ENCODE assay signal across 10 cellular contexts in the genomic region with DNA sequence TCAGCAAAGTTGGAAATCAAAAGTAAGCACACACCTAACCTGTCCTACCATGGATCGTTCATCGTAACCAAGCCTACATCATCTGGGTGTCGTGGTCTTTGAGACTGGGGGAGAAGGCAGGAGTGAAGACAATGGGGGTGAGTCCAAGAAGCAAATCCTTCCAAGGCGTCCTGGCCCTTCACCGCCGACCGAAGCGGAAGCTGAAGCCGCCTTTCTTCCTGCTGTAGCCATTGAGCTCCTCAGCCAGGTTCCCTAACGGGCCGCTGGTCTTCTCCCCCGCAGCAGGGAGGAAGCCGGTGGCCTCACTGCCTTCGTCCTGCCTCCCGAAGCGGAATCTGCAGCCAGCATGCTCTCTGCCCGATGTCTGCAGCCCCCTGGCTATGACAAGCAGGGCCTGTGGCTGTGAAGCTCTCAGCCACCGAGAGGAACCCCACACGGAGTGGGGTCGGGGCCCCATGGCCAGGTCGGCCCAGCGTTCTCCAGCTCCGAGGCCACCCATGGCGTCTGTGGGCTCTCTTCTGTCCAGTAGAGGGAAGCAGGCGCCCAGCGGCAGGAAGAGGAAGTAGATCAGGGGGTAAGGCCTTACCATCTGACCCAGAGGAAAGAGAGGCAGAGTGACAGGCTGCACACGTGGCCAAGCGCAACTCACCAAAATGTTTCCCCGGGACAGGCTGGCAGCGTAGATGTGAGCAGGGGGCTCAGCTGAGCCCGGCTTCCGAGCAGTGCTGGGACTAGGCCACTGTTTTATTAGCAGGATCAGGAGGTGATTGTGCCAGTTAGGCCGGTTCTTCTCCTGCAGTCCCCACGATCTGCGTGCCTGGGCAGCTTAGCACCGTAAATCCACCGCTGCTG. TPM values are rescaled to one million over a fixed set of nuclear protein-coding genes. Genes with fewer than 3 reads are reported as not detected.
DNase-seq lines count a peak whose midpoint lies in the region; ATAC-seq and TF ChIP-seq lines count a peak whose summit lies in the region.
"Had no signal": no experiment of that assay in that cellular context is flagged by ENCODE, and none has a peak within 500 bp of the region (broad histone marks: within the 10 kb centered on the region; RNA-seq: fewer than 3 reads in every experiment).

No MANE protein-coding gene starts in this region.

- peak; percentile 32 for ATAC-seq in GM23338
- peak in 1 of 4 donors; percentile 32 for ATAC-seq in psoas muscle
- no peak for ATAC-seq in HG02981 (IDR thresholded peaks at IDR 0.05; ENCODE audit: unreplicated experiment)
- no peak for ATAC-seq in HG03139 (IDR thresholded peaks at IDR 0.05; ENCODE audit: unreplicated experiment)

- no peaks in the 10 kb centered on the region; the same call in 2 of the 3 replicates for H3K4me1 Mint-ChIP-seq in GM23338

- H3K36me3 ChIP-seq in GM23338 (ENCODE audit: insufficient read depth) (no peaks in the 10 kb centered on the region; the same call in 1 of the 2 replicates), WERI-Rb-1 (peaks cover 46% of the 10 kb centered on the region), left ventricle myocardium inferior (peaks cover 28% of the 10 kb centered on the region), psoas muscle (ENCODE audit: insufficient read depth in 1 of 2, low read depth in 1 of 2) (peaks cover 5 to 41% of the 10 kb centered on the region in 2 donors)

- peak overlapping the region; percentile 78 for H3K27ac Mint-ChIP-seq in GM23338

- DNase-seq in GM23338 (ENCODE audit: low spot score): no peak
- DNase-seq in WERI-Rb-1: peak; percentile 69
- DNase-seq in left ventricle myocardium inferior: peak; percentile 58
- peak; percentile 49 to 73 for DNase-seq in psoas muscle
- no peak for DNase-seq in NCI-H526 treated with DMSO at 0.1 percent for 48 hours (lab: John Stamatoyannopoulos, UW)
- DNase-seq in DMS114 treated with DMSO at 0.1 percent for 48 hours (lab: John Stamatoyannopoulos, UW; ENCODE audit: unreplicated experiment): no peak
- DNase-seq: activated CD4-positive, alpha-beta T cell treated with anti-CD3 and anti-CD28 coated beads for 4 hours; NCI-H1694 treated with DMSO at 0.1 percent for 48 hours had no signal

- H3K9me3 Mint-ChIP-seq in GM23338: no peaks in the 10 kb centered on the region

- H3K79me2 ChIP-seq in GM23338 (replicated peaks; ENCODE audit: insufficient read depth): no peaks in the 10 kb centered on the region

- H3K27me3 ChIP-seq in GM23338 (ENCODE audit: insufficient read depth) (no peaks in the 10 kb centered on the region), WERI-Rb-1 (ENCODE audit: insufficient read depth, low read depth, severe bottlenecking) (no peaks in the 10 kb centered on the region), left ventricle myocardium inferior (ENCODE audit: low read depth) (peaks cover 4% of the 10 kb centered on the region), psoas muscle (ENCODE audit: insufficient read depth in 3 of 3, low read length in 2 of 3) (peaks cover 0 to 9% (median 8%) of the 10 kb centered on the region in 3 donors)

- H3K9me2 ChIP-seq in GM23338 (ENCODE audit: insufficient read depth): no peaks in the 10 kb centered on the region

- H3K36me3 Mint-ChIP-seq in GM23338 (ENCODE audit: low read depth): peaks cover 3% of the 10 kb centered on the region; the same call in 2 of the 3 replicates

- 72 to 78% (median 73%) methylated on average over 37 of the region's 37 CpGs for WGBS in psoas muscle, 3 donors

- no peak overlapping the region for H3K4me2 ChIP-seq in GM23338

- H4K20me1 ChIP-seq in GM23338 (replicated peaks; ENCODE audit: insufficient read depth): no peaks in the 10 kb centered on the region; the same call in 1 of the 2 replicates

- H3K4me1 ChIP-seq in GM23338 (ENCODE audit: insufficient read depth): no peaks in the 10 kb centered on the region
- H3K4me1 ChIP-seq in left ventricle myocardium inferior: peaks cover 42% of the 10 kb centered on the region
- H3K4me1 ChIP-seq in psoas muscle: no peaks in the 10 kb centered on the region

- H3K27ac ChIP-seq in GM23338 (ENCODE audit: low read depth): no peak overlapping the region
- H3K27ac ChIP-seq in WERI-Rb-1: no peak overlapping the region
- H3K27ac ChIP-seq in left ventricle myocardium inferior (replicated peaks): peak overlapping the region; percentile 39
- no peak overlapping the region for H3K27ac ChIP-seq in psoas muscle

- intact Hi-C loops in left ventricle myocardium inferior (cut with micrococcal nuclease): no loop called here
- intact Hi-C loops in psoas muscle (cut with DNase I): no loop called here

- H3F3A ChIP-seq in GM23338 (replicated peaks; ENCODE audit: low read depth): no peaks in the 10 kb centered on the region

- H3K9me3 ChIP-seq in WERI-Rb-1 (ENCODE audit: severe bottlenecking): no peaks in the 10 kb centered on the region
- no peaks in the 10 kb centered on the region for H3K9me3 ChIP-seq in left ventricle myocardium inferior (replicated peaks)
- H3K9me3 ChIP-seq in psoas muscle: no peaks in the 10 kb centered on the region

- no peak overlapping the region for H2AFZ ChIP-seq in GM23338

- peaks cover 17% of the 10 kb centered on the region for H3K27me3 Mint-ChIP-seq in GM23338 (ENCODE audit: insufficient read depth, low read depth, poor library complexity)

- no peak overlapping the region for H3K4me3 ChIP-seq in GM23338
- H3K4me3 ChIP-seq in WERI-Rb-1 (ENCODE audit: low read depth, low read length): no peak overlapping the region
- H3K4me3 ChIP-seq in left ventricle myocardium inferior: peak overlapping the region; percentile 32
- no peak overlapping the region for H3K4me3 ChIP-seq in psoas muscle

- peak; percentile 19 to 51; a peak in 2 of 4 replicates for TF ChIP-seq CTCF in GM23338 (conservative IDR thresholded peaks at IDR 0.05; ENCODE audit: low read depth in 2 of 2)
- TF ChIP-seq CTCF in WERI-Rb-1 (IDR thresholded peaks at IDR 0.05; ENCODE audit: low read depth, low read length): peak; percentile 68
- TF ChIP-seq CTCF in left ventricle myocardium inferior (IDR thresholded peaks at IDR 0.05; ENCODE audit: borderline replicate concordance): peak; percentile 58
- no peak for TF ChIP-seq CTCF in psoas muscle (IDR thresholded peaks at IDR 0.05)

- H3K4me3 Mint-ChIP-seq in GM23338: no peak overlapping the region

TF ChIP-seq in GM23338, 12 proteins besides CTCF, POLR2A, EP300 and RAD21 (continues in another document):
- no peak for TF ChIP-seq ZNF114 (CRISPR knock-in tag; IDR thresholded peaks at IDR 0.05)
- no peak for TF ChIP-seq NANOG (IDR thresholded peaks at IDR 0.05; ENCODE audit: borderline replicate concordance)
- TF ChIP-seq, protein P1, sequence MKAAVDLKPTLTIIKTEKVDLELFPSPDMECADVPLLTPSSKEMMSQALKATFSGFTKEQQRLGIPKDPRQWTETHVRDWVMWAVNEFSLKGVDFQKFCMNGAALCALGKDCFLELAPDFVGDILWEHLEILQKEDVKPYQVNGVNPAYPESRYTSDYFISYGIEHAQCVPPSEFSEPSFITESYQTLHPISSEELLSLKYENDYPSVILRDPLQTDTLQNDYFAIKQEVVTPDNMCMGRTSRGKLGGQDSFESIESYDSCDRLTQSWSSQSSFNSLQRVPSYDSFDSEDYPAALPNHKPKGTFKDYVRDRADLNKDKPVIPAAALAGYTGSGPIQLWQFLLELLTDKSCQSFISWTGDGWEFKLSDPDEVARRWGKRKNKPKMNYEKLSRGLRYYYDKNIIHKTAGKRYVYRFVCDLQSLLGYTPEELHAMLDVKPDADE (IDR thresholded peaks at IDR 0.05): no peak
- TF ChIP-seq EZH2 (IDR thresholded peaks at IDR 0.05; ENCODE audit: low read depth, unreplicated experiment): no peak

RNA-seq across cellular contexts. Expression of a gene that starts 3.1 kb away (rescaled TPM):
- not detected in 2 replicates for total RNA-seq in GM23338 (2014; rRNA removed; shearing (Covaris generic))
- not detected in 2 replicates for polyA plus RNA-seq in GM23338 (2016; fragmentation: Nextera tagmentation; extraction: Ambion mirVana)
- not detected for total RNA-seq in left ventricle myocardium inferior
- total RNA-seq in psoas muscle: not detected
- under 1 TPM in 2 of 3 donors, not detected in 1; 0.01 to 0.03 TPM for polyA plus RNA-seq in psoas muscle

RNA-seq across cellular contexts. Expression of a gene that starts 45.6 kb away (rescaled TPM):
- total RNA-seq in GM23338 (2014; rRNA removed; shearing (Covaris generic)): 4.4 and 15.5 TPM in 2 replicates
- polyA plus RNA-seq in GM23338 (2016; fragmentation: Nextera tagmentation; extraction: Ambion mirVana): 5.6 and 9.0 TPM in 2 replicates
- 0.58 TPM for total RNA-seq in left ventricle myocardium inferior
- total RNA-seq in psoas muscle: not detected
- polyA plus RNA-seq in psoas muscle: under 1 TPM in 1 of 3 donors, not detected in 2; 0.01 TPM

RNA-seq across cellular contexts. Expression of a gene that starts 58.4 kb away (rescaled TPM):
- 80.4 and 85.1 TPM in 2 replicates for total RNA-seq in GM23338 (2014; rRNA removed; shearing (Covaris generic))
- polyA plus RNA-seq in GM23338 (2016; fragmentation: Nextera tagmentation; extraction: Ambion mirVana) (20.7 and 23.4 TPM in 2 replicates), psoas muscle (10 to 100 TPM; 15.5 to 31.2 (median 26.4) TPM)
- total RNA-seq in left ventricle myocardium inferior (30.7 TPM), psoas muscle (10 to 100 TPM; 30.6 to 41.0 (median 34.5) TPM)

Comparison
In these comparisons a context has a peak if more than half of its experiments do, and no peak if none do; other contexts are left out.
1. DNase-seq: peak in WERI-Rb-1 (single experiment), left ventricle myocardium inferior (single experiment) and psoas muscle (2 of 2); none in GM23338 (single experiment), NCI-H526 treated with DMSO at 0.1 percent for 48 hours (single experiment) and DMS114 treated with DMSO at 0.1 percent for 48 hours (single experiment).